In the genomic region with DNA sequence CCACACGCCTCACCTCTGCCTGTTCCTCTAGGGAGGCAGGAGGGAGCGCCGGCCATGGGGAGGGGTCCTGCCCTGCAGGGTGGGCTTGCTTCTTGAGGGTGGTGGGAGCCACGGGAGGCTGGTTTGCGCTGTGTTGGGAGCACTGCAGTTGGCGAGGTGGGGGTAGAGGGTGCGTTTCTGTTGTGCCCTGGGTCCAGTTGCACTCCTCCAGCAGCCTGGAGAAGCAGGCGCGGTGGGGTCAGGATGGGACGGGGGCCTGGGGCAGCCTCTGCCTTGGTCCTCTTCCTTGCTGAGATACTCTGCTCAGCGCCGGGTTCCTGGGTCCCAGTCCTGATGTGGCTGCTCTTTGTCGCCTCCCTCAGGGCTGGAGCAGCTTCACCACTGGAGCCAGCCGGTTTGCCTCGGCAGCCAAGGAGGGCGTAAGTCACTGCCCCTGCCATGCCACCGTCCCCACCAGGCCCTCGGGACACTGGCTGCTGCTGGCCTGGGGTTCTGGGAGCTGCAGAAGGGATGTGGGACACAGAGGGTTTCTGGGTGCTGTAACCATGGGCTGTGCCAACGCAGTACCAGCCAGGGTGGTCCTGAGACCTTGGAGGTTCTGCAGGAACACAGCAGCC, we compare ENCODE assay signal across 15 cellular contexts. TPM values are rescaled to one million over a fixed set of nuclear protein-coding genes. Genes with fewer than 3 reads are reported as not detected.
A peak's percentile ranks its signal among the peaks of the same experiment; 100 is the strongest.
DNase-seq lines count a peak whose midpoint lies in the region; ATAC-seq and TF ChIP-seq lines count a peak whose summit lies in the region.
"Had no signal": no experiment of that assay in that cellular context is flagged by ENCODE, and none has a peak within 500 bp of the region (broad histone marks: within the 10 kb centered on the region; RNA-seq: fewer than 3 reads in every experiment).

No MANE protein-coding gene starts in this region.

- in situ Hi-C loops in Panc1 (cut with HindIII; ENCODE audit: low pct_unique_long_range_greater_than_20kb, low sequenced_read_pairs), result loop anchor here (25.0 kb wide), 1 partner anchor 106 kb away; no protein-coding TSS in a partner anchor

- DNase-seq in AG04450 (ENCODE audit: low read depth, low spot score) (no peak), Panc1 (ENCODE audit: low read depth, low spot score) (no peak), foreskin keratinocyte (no peak), mucosa of gallbladder (ENCODE audit: low spot score) (no peak)
- DNase-seq in activated CD8-positive, alpha-beta memory T cell treated with anti-CD3 and anti-CD28 coated beads, Interleukin-2, amount 50 U/mL, for 4 hours, result no peak
- DNase-seq: activated CD4-positive, alpha-beta T cell treated with anti-CD3 and anti-CD28 coated beads, Interleukin-2, amount 10 ng/mL, durations not matched to agents 24 days and 14 days; activated naive CD8-positive, alpha-beta T cell treated with anti-CD3 and anti-CD28 coated beads for 36 hours; EL; Peyer's patch; stimulated activated CD8-positive, alpha-beta memory T cell treated with anti-CD3 and anti-CD28 coated beads, Interleukin-4, amount 100 ng/mL, for 48 hours had no signal

- no peaks in the 10 kb centered on the region; the same call in none of the 2 replicates for H3K36me3 ChIP-seq in Panc1 (ENCODE audit: control insufficient read depth, insufficient read depth, low read length)

- H3K4me1 ChIP-seq in Panc1 (ENCODE audit: control insufficient read depth, insufficient read depth, low read length) (no peaks in the 10 kb centered on the region), foreskin keratinocyte (no peaks in the 10 kb centered on the region)
- H3K4me1 ChIP-seq: Peyer's patch had no signal

- no peak overlapping the region for H3K27ac ChIP-seq in AG04450 (ENCODE audit: low read depth, low read length)
- no peak overlapping the region for H3K27ac ChIP-seq in Panc1 (ENCODE audit: low read length)
- no peak overlapping the region for H3K27ac ChIP-seq in foreskin keratinocyte
- H3K27ac ChIP-seq: Peyer's patch, skin epidermis had no signal

- CTCF ChIA-PET in AG04450 (lab: Charles Lee) (interaction anchor here (2.5 kb wide), 1 partner anchor 57 kb away, joined by 22 read pairs; no protein-coding TSS in a partner anchor), Panc1 (lab: Charles Lee) (interaction anchor here (0.6 to 1.8 kb wide), 2 partner anchors 57 to 412 kb away, joined by 5 read pairs; no protein-coding TSS in a partner anchor)

- no peak overlapping the region for H3K4me3 ChIP-seq in AG04450 (ENCODE audit: low read depth, low read length)
- no peak overlapping the region for H3K4me3 ChIP-seq in Panc1 (ENCODE audit: low read depth in 2 of 2, low read length in 2 of 2)
- H3K4me3 ChIP-seq: lung, Peyer's patch, skin epidermis had no signal

- no TSS peak for BruUV-seq in Panc1 (replicated peaks; lab: Mats Ljungman, UMichigan)

- H3K9me3 ChIP-seq in AG04450 (ENCODE audit: control insufficient read depth, insufficient read depth, low read length) (no peaks in the 10 kb centered on the region), Panc1 (ENCODE audit: control insufficient read depth, insufficient read depth, low read depth, low read length) (no peaks in the 10 kb centered on the region)
- H3K9me3 ChIP-seq: Peyer's patch had no signal

- POLR2A ChIA-PET in AG04450 (lab: Yijun Ruan, JAX), result interaction anchor here (0.5 to 0.6 kb wide), 2 partner anchors 9 to 16 kb away, joined by 3 read pairs; no protein-coding TSS in a partner anchor
- POLR2A ChIA-PET in Panc1 (lab: Charles Lee), result interaction anchor here (0.6 kb wide), 1 partner anchor 9 kb away, joined by 3 read pairs; no protein-coding TSS in a partner anchor

- intact Hi-C loops in Panc1 (cut with micrococcal nuclease; ENCODE audit: unreplicated experiment), result no loop called here

- ATAC-seq in Panc1 (peak; percentile 58; the same call in 1 of the 2 replicates), foreskin keratinocyte (peak; percentile 28), HG03342 (IDR thresholded peaks at IDR 0.05; ENCODE audit: unreplicated experiment) (no peak), HG03378 (IDR thresholded peaks at IDR 0.05; ENCODE audit: unreplicated experiment) (no peak)

- peak; percentile 41 for TF ChIP-seq CTCF in AG04450 (IDR thresholded peaks at IDR 0.05; ENCODE audit: low read depth, low read length)
- TF ChIP-seq CTCF in GM12874 (IDR thresholded peaks at IDR 0.05; ENCODE audit: insufficient read depth, low read depth, low read length), result peak; percentile 26; the same call in 1 of the 2 replicates
- TF ChIP-seq CTCF in Panc1 (IDR thresholded peaks at IDR 0.05), result peak; percentile 70; the same call in 1 of the 2 replicates
- peak; percentile 54 for TF ChIP-seq CTCF in foreskin keratinocyte (conservative IDR thresholded peaks at IDR 0.05)

- H3K27me3 ChIP-seq in AG04450 (ENCODE audit: control insufficient read depth, insufficient read depth, low read length) (no peaks in the 10 kb centered on the region), Panc1 (ENCODE audit: control insufficient read depth, insufficient read depth, low read length) (no peaks in the 10 kb centered on the region), foreskin keratinocyte (no peaks in the 10 kb centered on the region)
- H3K27me3 ChIP-seq: Peyer's patch had no signal

RNA-seq across cellular contexts. Expression of gene ARFGAP1, which starts 8.4 kb away (rescaled TPM):
- polyA plus RNA-seq in AG04450 (2011; rRNA removed), result 52.6 and 70.9 TPM in 2 replicates
- polyA minus RNA-seq in AG04450 (2011; rRNA and poly(A)+ RNA removed), result 53.0 and 79.9 TPM in 2 replicates
- 110 TPM for total RNA-seq in Panc1 (2021; ENCODE audit: unreplicated experiment)
- 124 TPM for polyA plus RNA-seq in Panc1 (2012; ENCODE audit: insufficient read length)
- 52.2 and 64.0 TPM in 2 replicates for total RNA-seq in foreskin keratinocyte
- 41.0 and 50.3 TPM in 2 replicates for polyA plus RNA-seq in foreskin keratinocyte
- 106 TPM for total RNA-seq in mucosa of gallbladder

RNA-seq across cellular contexts. Expression of gene COL20A1, which starts 11.9 kb away (rescaled TPM):
- polyA plus RNA-seq in AG04450 (2011; rRNA removed) (not detected in 2 replicates), foreskin keratinocyte (not detected in 2 replicates)
- polyA minus RNA-seq in AG04450 (2011; rRNA and poly(A)+ RNA removed), result not detected in 2 replicates
- total RNA-seq in Panc1 (2021; ENCODE audit: unreplicated experiment) (0.23 TPM), foreskin keratinocyte (not detected in 2 replicates), mucosa of gallbladder (0.14 TPM)
- polyA plus RNA-seq in Panc1 (2012; ENCODE audit: insufficient read length), result not detected
- total RNA-seq: activated CD4-positive, alpha-beta T cell treated with anti-CD3 and anti-CD28 coated beads, Interleukin-2, amount 10 ng/mL, durations not matched to agents 24 days and 14 days; Peyer's patch had no signal

RNA-seq across cellular contexts. Expression of gene NKAIN4, which starts 26.8 kb away (rescaled TPM):
- not detected in 2 replicates for polyA plus RNA-seq in AG04450 (2011; rRNA removed)
- polyA minus RNA-seq in AG04450 (2011; rRNA and poly(A)+ RNA removed), result not detected in 2 replicates
- 5.5 TPM for total RNA-seq in Panc1 (2021; ENCODE audit: unreplicated experiment)
- 3.2 TPM for polyA plus RNA-seq in Panc1 (2012; ENCODE audit: insufficient read length)
- total RNA-seq in foreskin keratinocyte, result 0.11 and 0.20 TPM in 2 replicates
- 0.27 and 0.29 TPM in 2 replicates for polyA plus RNA-seq in foreskin keratinocyte
- total RNA-seq in mucosa of gallbladder, result not detected
- total RNA-seq: activated CD4-positive, alpha-beta T cell treated with anti-CD3 and anti-CD28 coated beads, Interleukin-2, amount 10 ng/mL, durations not matched to agents 24 days and 14 days; activated naive CD8-positive, alpha-beta T cell treated with anti-CD3 and anti-CD28 coated beads for 36 hours; Peyer's patch had no signal

RNA-seq across cellular contexts. Expression of gene BIRC7, which starts 45.3 kb away (rescaled TPM):
- not detected in 2 replicates for polyA plus RNA-seq in AG04450 (2011; rRNA removed)
- not detected in 2 replicates for polyA minus RNA-seq in AG04450 (2011; rRNA and poly(A)+ RNA removed)
- total RNA-seq in Panc1 (2021; ENCODE audit: unreplicated experiment), result 9.0 TPM
- 3.9 TPM for polyA plus RNA-seq in Panc1 (2012; ENCODE audit: insufficient read length)
- not detected in 2 replicates for total RNA-seq in foreskin keratinocyte
- not detected in 2 replicates for polyA plus RNA-seq in foreskin keratinocyte
- 0.14 TPM for total RNA-seq in mucosa of gallbladder
- total RNA-seq: activated CD4-positive, alpha-beta T cell treated with anti-CD3 and anti-CD28 coated beads, Interleukin-2, amount 10 ng/mL, durations not matched to agents 24 days and 14 days; Peyer's patch had no signal

Comparison
In these comparisons a context has a peak if more than half of its experiments do, and no peak if none do; other contexts are left out.
1. ATAC-seq: peak in Panc1 (single experiment) and foreskin keratinocyte (single experiment); none in HG03342 (single experiment) and HG03378 (single experiment).
2. Peak in every context shown above with its lines, with median percentiles within 50 percentile points of each other: CTCF ChIP-seq.